ENCODE assay signal across 8 cellular contexts in genomic region chr4:164779811-164780216, GRCh38. TPM values are rescaled to one million over a fixed set of nuclear protein-coding genes. Genes with fewer than 3 reads are reported as not detected.
DNase-seq lines count a peak whose midpoint lies in the region; ATAC-seq, FAIRE-seq and TF ChIP-seq lines count a peak whose summit lies in the region.

No MANE protein-coding gene starts in this region.

- ATAC-seq in HG02973 (IDR thresholded peaks at IDR 0.05; ENCODE audit: unreplicated experiment) (peak; percentile 74), GM19397 (IDR thresholded peaks at IDR 0.05; ENCODE audit: unreplicated experiment) (no peak)

- FAIRE-seq in GM12892 (lab: Jason Lieb, UNC), result peak; percentile 54

- TF ChIP-seq POLR2A in GM12892 (IDR thresholded peaks at IDR 0.05; ENCODE audit: low read depth, low read length) (no peak), lower leg skin (IDR thresholded peaks at IDR 0.05) (no peak)

- WGBS in lower leg skin, 2 donors, result 55 to 57% methylated on average over 7 of the region's 7 CpGs

- peak; percentile 53 for DNase-seq in COLO829 (ENCODE audit: low spot score)
- DNase-seq in GM12892 (ENCODE audit: insufficient read length), result no peak
- peak; percentile 69 for DNase-seq in NCI-H82 (lab: John Stamatoyannopoulos, UW)
- DNase-seq in dermis blood vessel endothelial cell, result peak; percentile 56
- DNase-seq in midbrain (lab: John Stamatoyannopoulos, UW), result peak; percentile 56
- no peak for DNase-seq in lower leg skin (ENCODE audit: low spot score in 2 of 2)

- no peak overlapping the region for H3K4me3 ChIP-seq in lower leg skin (ENCODE audit: low read depth, poor library complexity, severe bottlenecking)

- intact Hi-C loops in lower leg skin (cut with DNase I; ENCODE audit: low total_unique reads), result no loop called here

- no peak for TF ChIP-seq CTCF in lower leg skin (IDR thresholded peaks at IDR 0.05)

RNA-seq across cellular contexts. Expression of gene SMIM31, which starts 25.9 kb away (rescaled TPM):
- polyA plus RNA-seq in GM12892 (2012; ENCODE audit: missing spikeins), result not detected
- total RNA-seq in dermis blood vessel endothelial cell (not detected in 2 replicates), lower leg skin (not detected)

Comparison
In these comparisons a context has a peak if more than half of its experiments do, and no peak if none do; other contexts are left out.
1. DNase-seq: peak in COLO829 (single experiment), NCI-H82 (single experiment), dermis blood vessel endothelial cell (single experiment) and midbrain (single experiment); none in GM12892 (single experiment) and lower leg skin (0 of 2).